ENCODE assay signal across 12 cellular contexts in the genomic region with DNA sequence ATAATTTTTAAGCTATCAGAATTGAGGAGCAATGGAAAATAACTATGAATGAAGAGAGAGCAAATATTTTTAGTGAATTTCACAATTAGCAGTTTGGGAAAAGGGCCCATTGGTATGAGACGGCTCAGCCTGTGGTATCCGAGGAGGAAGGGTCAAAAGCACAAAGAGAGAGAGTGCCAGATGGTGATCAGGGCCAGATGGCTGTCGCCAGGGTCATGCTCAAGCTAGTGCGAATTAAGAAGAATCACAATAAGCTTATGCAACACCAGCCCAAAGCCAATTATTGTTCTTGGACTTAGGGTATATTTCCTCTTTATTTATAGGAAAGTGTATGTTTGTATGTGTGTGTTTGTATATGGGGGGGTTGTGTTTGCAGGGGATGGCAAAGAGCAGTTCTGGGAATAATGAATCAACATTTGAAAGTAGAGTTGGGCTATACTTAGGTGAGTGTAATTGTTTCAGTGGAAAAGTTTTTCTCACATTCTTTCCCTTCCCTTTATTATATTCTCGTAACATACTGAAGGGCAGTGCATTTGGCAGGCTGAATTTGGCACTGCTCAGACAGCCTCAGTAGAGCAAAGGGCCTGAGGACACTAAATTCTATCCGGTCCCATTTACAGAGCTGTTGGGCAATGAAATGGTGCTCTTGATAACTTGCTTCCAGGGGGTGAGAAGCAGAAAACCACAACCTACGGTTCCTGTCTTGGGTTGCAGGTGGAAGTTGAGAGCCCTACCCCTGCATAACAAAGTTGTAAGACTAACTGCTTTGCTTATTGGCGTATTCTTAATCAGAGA. TPM values are rescaled to one million over a fixed set of nuclear protein-coding genes. Genes with fewer than 3 reads are reported as not detected.
DNase-seq lines count a peak whose midpoint lies in the region; ATAC-seq and TF ChIP-seq lines count a peak whose summit lies in the region.
"Had no signal": no experiment of that assay in that cellular context is flagged by ENCODE, and none has a peak within 500 bp of the region (broad histone marks: within the 10 kb centered on the region; RNA-seq: fewer than 3 reads in every experiment).

No MANE protein-coding gene starts in this region.

- WGBS in neuronal stem cell (ENCODE audit: extremely low coverage in 2 of 2, insufficient read length in 2 of 2, insufficient replicate concordance in 1 of 2), 2 donors, result no CpG with 5 or more reads among the region's 8 CpGs

- H4K91ac ChIP-seq in neuronal stem cell (ENCODE audit: low read depth, low read length, poor library complexity), result no peak overlapping the region

- no peak overlapping the region for H3K4ac ChIP-seq in neuronal stem cell (ENCODE audit: low read length)

- TF ChIP-seq POLR2A in NB4 (IDR thresholded peaks at IDR 0.05; ENCODE audit: extremely low read depth, insufficient read length), result no peak

- H3K18ac ChIP-seq in neuronal stem cell (ENCODE audit: low read length), result no peak overlapping the region

- no peak overlapping the region for H2BK12ac ChIP-seq in neuronal stem cell (ENCODE audit: low read length)

- H2BK15ac ChIP-seq in neuronal stem cell (ENCODE audit: low read length), result no peak overlapping the region

- H3K9ac ChIP-seq in fibroblast of lung (ENCODE audit: insufficient read depth, low read length) (no peak overlapping the region), neuronal stem cell (ENCODE audit: low read depth, low read length, poor library complexity) (no peak overlapping the region)
- H3K9ac ChIP-seq: BLaER1 treated with 17β-estradiol and CSF1 and Interleukin-3, amounts not matched to agents 10 nM and 100 nM had no signal

- H3K27me3 ChIP-seq in fibroblast of lung (ENCODE audit: control insufficient read depth, insufficient read depth, low read length) (no peaks in the 10 kb centered on the region), neuronal stem cell (ENCODE audit: control insufficient read depth in 3 of 3, insufficient read depth in 3 of 3, low read depth in 1 of 3, low read length in 3 of 3) (no peaks in the 10 kb centered on the region)
- H3K27me3 ChIP-seq: BLaER1 treated with 17β-estradiol and CSF1 and Interleukin-3, amounts not matched to agents 10 nM and 100 nM had no signal

- TF ChIP-seq CTCF in AG09309 (IDR thresholded peaks at IDR 0.05; ENCODE audit: control insufficient read depth, insufficient read depth, low read depth, low read length, missing control alignments) (no peak), NB4 (IDR thresholded peaks at IDR 0.05; ENCODE audit: low read depth, low read length) (no peak), fibroblast of lung (conservative IDR thresholded peaks at IDR 0.05 in 1 of 2, IDR thresholded peaks at IDR 0.05 in 1 of 2; ENCODE audit: low read depth in 1 of 2, low read length in 2 of 2) (no peak)

- ATAC-seq in HG03521 (IDR thresholded peaks at IDR 0.05; ENCODE audit: unreplicated experiment), result no peak

- no peaks in the 10 kb centered on the region for H3K79me1 ChIP-seq in neuronal stem cell (ENCODE audit: low read depth, low read length)

- H3K36me3 ChIP-seq in fibroblast of lung (ENCODE audit: control insufficient read depth, insufficient read depth, low read length), result no peaks in the 10 kb centered on the region
- no peaks in the 10 kb centered on the region for H3K36me3 ChIP-seq in neuronal stem cell (replicated peaks in 1 of 2; ENCODE audit: control insufficient read depth in 2 of 2, insufficient read depth in 2 of 2, low read length in 2 of 2)

- DNase-seq in AG09309 (ENCODE audit: low read depth) (peak; percentile 40), NB4 (ENCODE audit: low read depth) (peak; percentile 1), fibroblast of lung (ENCODE audit: low read depth in 2 of 2) (peak; percentile 38 to 77), neuronal stem cell (ENCODE audit: low spot score) (no peak), T-helper 2 cell (no peak), NCI-H2029 (lab: John Stamatoyannopoulos, UW) (no peak), AG08396 (ENCODE audit: low spot score) (no peak)
- DNase-seq: activated naive CD4-positive, alpha-beta T cell treated with Interleukin-2 at 50 U/mL for 16 hours; NCI-H774; stimulated activated CD4-positive, alpha-beta T cell treated with anti-CD3 and anti-CD28 coated beads, Interleukin-4, amount 100 ng/mL, for 1 hour had no signal

- H2AFZ ChIP-seq in fibroblast of lung (ENCODE audit: low read length) (no peak overlapping the region), neuronal stem cell (ENCODE audit: low read length) (peak overlapping the region; percentile 70)

- H3K4me1 ChIP-seq in fibroblast of lung (ENCODE audit: control insufficient read depth, extremely low read depth, insufficient read depth, low read length), result peaks cover 3% of the 10 kb centered on the region
- peaks cover 0 to 2% of the 10 kb centered on the region in 2 donors for H3K4me1 ChIP-seq in neuronal stem cell (ENCODE audit: control insufficient read depth in 2 of 2, insufficient read depth in 1 of 2, low read depth in 1 of 2, low read length in 2 of 2)
- H3K4me1 ChIP-seq: BLaER1 treated with 17β-estradiol and CSF1 and Interleukin-3, amounts not matched to agents 10 nM and 100 nM had no signal

- no peak overlapping the region for H3K23ac ChIP-seq in neuronal stem cell (ENCODE audit: low read depth, low read length, poor library complexity)

- no peak overlapping the region for H2BK5ac ChIP-seq in neuronal stem cell (ENCODE audit: low read length)

- H3K4me2 ChIP-seq in fibroblast of lung (ENCODE audit: extremely low read depth, insufficient read depth, low read length) (no peak overlapping the region), neuronal stem cell (ENCODE audit: insufficient read depth, low read length, poor library complexity, severe bottlenecking) (no peak overlapping the region)
- H3K4me2 ChIP-seq: BLaER1 treated with 17β-estradiol and CSF1 and Interleukin-3, amounts not matched to agents 10 nM and 100 nM had no signal

- H3K4me3 ChIP-seq in AG09309 (ENCODE audit: control insufficient read depth, low read depth, low read length) (no peak overlapping the region), NB4 (ENCODE audit: low read depth, low read length) (no peak overlapping the region), fibroblast of lung (replicated peaks in 1 of 4; ENCODE audit: control extremely low read depth in 1 of 4, insufficient read depth in 1 of 4, low read depth in 3 of 4, low read length in 4 of 4) (no peak overlapping the region), neuronal stem cell (ENCODE audit: low read length in 2 of 2) (no peak overlapping the region)
- H3K4me3 ChIP-seq: BLaER1 treated with 17β-estradiol and CSF1 and Interleukin-3, amounts not matched to agents 10 nM and 100 nM had no signal

- no peaks in the 10 kb centered on the region for H4K20me1 ChIP-seq in fibroblast of lung (ENCODE audit: control insufficient read depth, extremely low read depth, insufficient read depth, low read length)
- H4K20me1 ChIP-seq: BLaER1 treated with 17β-estradiol and CSF1 and Interleukin-3, amounts not matched to agents 10 nM and 100 nM had no signal

- no peak overlapping the region for H3K14ac ChIP-seq in neuronal stem cell (ENCODE audit: low read length)

- H3K79me2 ChIP-seq in fibroblast of lung (ENCODE audit: control insufficient read depth, insufficient read depth, low read length), result no peaks in the 10 kb centered on the region

- H3K27ac ChIP-seq in fibroblast of lung (ENCODE audit: insufficient read depth, low read length) (no peak overlapping the region), neuronal stem cell (replicated peaks; ENCODE audit: low read length) (no peak overlapping the region)
- H3K27ac ChIP-seq: BLaER1 treated with 17β-estradiol and CSF1 and Interleukin-3, amounts not matched to agents 10 nM and 100 nM had no signal

- H4K8ac ChIP-seq in neuronal stem cell (ENCODE audit: low read depth, low read length), result no peak overlapping the region

- no peak overlapping the region for H2AK5ac ChIP-seq in neuronal stem cell (ENCODE audit: low read depth, low read length)

- H3K9me3 ChIP-seq in fibroblast of lung (ENCODE audit: control insufficient read depth, insufficient read depth, low read depth, low read length), result no peaks in the 10 kb centered on the region
- peaks cover 0 to 11% of the 10 kb centered on the region in 2 donors for H3K9me3 ChIP-seq in neuronal stem cell (replicated peaks in 1 of 2; ENCODE audit: control insufficient read depth in 2 of 2, insufficient read depth in 1 of 2, low read depth in 1 of 2, low read length in 2 of 2)

- no peak overlapping the region for H2BK120ac ChIP-seq in neuronal stem cell (ENCODE audit: low read depth, low read length)

RNA-seq across cellular contexts. Expression of a gene that starts 19.5 kb away (rescaled TPM):
- total RNA-seq in fibroblast of lung, result 252 and 303 TPM in 2 replicates
- 144 and 192 TPM in 2 replicates for polyA plus RNA-seq in fibroblast of lung
- polyA plus RNA-seq in fibroblast of lung (2012), result 65.9 and 114 TPM in 2 replicates
- 313 and 334 TPM in 2 replicates for polyA minus RNA-seq in fibroblast of lung (ENCODE audit: low replicate concordance)
- 0.74 TPM for polyA plus RNA-seq in neuronal stem cell (2013, experiment 1 of 2)
- 0.78 TPM for polyA plus RNA-seq in neuronal stem cell (2013, experiment 2 of 2)

RNA-seq across cellular contexts. Expression of a gene that starts 51.3 kb away (rescaled TPM):
- 77.3 and 108 TPM in 2 replicates for total RNA-seq in fibroblast of lung
- 81.9 and 129 TPM in 2 replicates for polyA plus RNA-seq in fibroblast of lung
- 59.5 and 107 TPM in 2 replicates for polyA plus RNA-seq in fibroblast of lung (2012)
- 8.7 and 18.8 TPM in 2 replicates for polyA minus RNA-seq in fibroblast of lung (ENCODE audit: low replicate concordance)
- 21.0 TPM for polyA plus RNA-seq in neuronal stem cell (2013, experiment 1 of 2)
- 21.6 TPM for polyA plus RNA-seq in neuronal stem cell (2013, experiment 2 of 2)

Comparison
In these comparisons a context has a peak if more than half of its experiments do, and no peak if none do; other contexts are left out.
1. DNase-seq: peak in AG09309 (single experiment), NB4 (single experiment) and fibroblast of lung (2 of 2); none in neuronal stem cell (single experiment), T-helper 2 cell (0 of 5), NCI-H2029 (single experiment) and AG08396 (single experiment).